22 cellular contexts compared by ENCODE assay signal in genomic region chr6:74549746-74550145, GRCh38.
DNase-seq lines count a peak whose midpoint lies in the region; FAIRE-seq and TF ChIP-seq lines count a peak whose summit lies in the region.
"Had no signal": no experiment of that assay in that cellular context is flagged by ENCODE, and none has a peak within 500 bp of the region (broad histone marks: within the 10 kb centered on the region; RNA-seq: fewer than 3 reads in every experiment).

No MANE protein-coding gene starts in this region.

- no peak overlapping the region for H4K5ac ChIP-seq in H1 (ENCODE audit: insufficient read length, low read depth, low read length)

- H3K27me3 Mint-ChIP-seq in neural progenitor cell (ENCODE audit: insufficient read depth, low read depth): peaks cover 1% of the 10 kb centered on the region

- no peak for TF ChIP-seq EP300 in H1 (IDR thresholded peaks at IDR 0.05; ENCODE audit: borderline replicate concordance in 1 of 2, low read depth in 2 of 2, low read length in 2 of 2)

- H2BK15ac ChIP-seq in H1 (ENCODE audit: low read length): no peak overlapping the region

- no peak overlapping the region for H3K56ac ChIP-seq in H1 (replicated peaks; ENCODE audit: insufficient read length, low read depth, low read length)

- 0 out of 2 replicates have a peak overlapping the region, but pooled peaks have one; percentile 28 for H2AFZ ChIP-seq in H1 (ENCODE audit: low read length)
- no peak overlapping the region for H2AFZ ChIP-seq in neural progenitor cell (replicated peaks)
- H2AFZ ChIP-seq: PC-9 had no signal

- no peaks in the 10 kb centered on the region for H3K79me1 ChIP-seq in H1 (ENCODE audit: low read depth, low read length)

- TF ChIP-seq CTCF in H1 (IDR thresholded peaks at IDR 0.05; ENCODE audit: control extremely low read depth in 1 of 3, insufficient read depth in 1 of 3, low read depth in 1 of 3, low read length in 3 of 3): peak; percentile 17 to 56 (median 28); a peak in 3 of 4 replicates
- TF ChIP-seq CTCF in neural progenitor cell (IDR thresholded peaks at IDR 0.05): peak; percentile 19

- H3K4me3 ChIP-seq in H1 (ENCODE audit: extremely low read depth in 1 of 4, insufficient read depth in 2 of 4, low read depth in 3 of 4, low read length in 4 of 4) (no peak overlapping the region), neural progenitor cell (no peak overlapping the region)
- H3K4me3 ChIP-seq: HAP-1, K562, PC-9 had no signal

- H3K27ac Mint-ChIP-seq in neural progenitor cell: no peak overlapping the region

- no peaks in the 10 kb centered on the region for H3K79me2 ChIP-seq in H1 (ENCODE audit: control insufficient read depth in 1 of 2, insufficient read depth in 2 of 2, low read length in 2 of 2)
- H3K79me2 ChIP-seq in neural progenitor cell (ENCODE audit: low read depth): no peaks in the 10 kb centered on the region

- no peak overlapping the region for H2BK20ac ChIP-seq in H1 (ENCODE audit: low read length)

- no peak overlapping the region for H3K4me3 Mint-ChIP-seq in neural progenitor cell

- H3K9ac ChIP-seq in H1 (replicated peaks in 1 of 4; ENCODE audit: extremely low read depth in 1 of 4, low read depth in 3 of 4, low read length in 3 of 4) (no peak overlapping the region), neural progenitor cell (no peak overlapping the region)

- no peaks in the 10 kb centered on the region for H3K36me3 ChIP-seq in H1 (ENCODE audit: control insufficient read depth in 2 of 4, insufficient read depth in 4 of 4, low read length in 3 of 4)
- H3K36me3 ChIP-seq in neural progenitor cell: no peaks in the 10 kb centered on the region
- H3K36me3 ChIP-seq: HAP-1 had no signal

- no peak overlapping the region for H2BK12ac ChIP-seq in H1 (ENCODE audit: low read depth, low read length)

- TF ChIP-seq POLR2A in H1 (IDR thresholded peaks at IDR 0.05; ENCODE audit: control extremely low read depth in 1 of 2, low read depth in 2 of 2, low read length in 2 of 2): no peak

- peak; percentile 42 to 48 for TF ChIP-seq RAD21 in H1 (IDR thresholded peaks at IDR 0.05 in 1 of 2, conservative IDR thresholded peaks at IDR 0.05 in 1 of 2; ENCODE audit: low read depth in 2 of 2, low read length in 2 of 2)

- H3K27me3 ChIP-seq in H1 (replicated peaks in 1 of 4; ENCODE audit: control insufficient read depth in 3 of 4, extremely low read depth in 1 of 4, insufficient read depth in 3 of 4, low read length in 3 of 4) (no peaks in the 10 kb centered on the region), neural progenitor cell (no peaks in the 10 kb centered on the region)

- H3K36me3 Mint-ChIP-seq in neural progenitor cell: no peaks in the 10 kb centered on the region

- H3K18ac ChIP-seq in H1 (ENCODE audit: extremely low read depth, low read length): no peak overlapping the region

- H4K91ac ChIP-seq in H1 (replicated peaks; ENCODE audit: insufficient read length, low read length): no peak overlapping the region

- 98% methylated on average over 3 of the region's 3 CpGs; no CpG with 5 or more reads in 1 of the 2 experiments for WGBS in H1 (ENCODE audit: extremely low coverage in 1 of 2, insufficient coverage in 1 of 2, insufficient read length in 1 of 2, insufficient replicate concordance in 2 of 2, low coverage in 1 of 2, low lambda C conversion rate in 2 of 2, missing lambda C conversion rate in 1 of 2), 2 experiments

- CTCF ChIA-PET in HEK293T (lab: Yijun Ruan, JAX): no interaction called here
- CTCF ChIA-PET in H1 (lab: Charles Lee; ENCODE audit: partially characterized antibody): interaction anchor here (1.3 to 1.7 kb wide), 2 partner anchors 9 to 26 kb away, joined by 3 to 12 read pairs; no protein-coding TSS in a partner anchor

- H3K27ac ChIP-seq in H1 (ENCODE audit: low read depth, low read length): no peak overlapping the region
- no peak overlapping the region for H3K27ac ChIP-seq in neural progenitor cell
- H3K27ac ChIP-seq: PC-9, RWPE1 had no signal

- H2BK5ac ChIP-seq in H1 (ENCODE audit: low read depth, low read length): no peak overlapping the region

- H3K23ac ChIP-seq in H1 (ENCODE audit: insufficient read length): no peak overlapping the region

- peaks cover 2% of the 10 kb centered on the region for H3K9me3 Mint-ChIP-seq in neural progenitor cell

- H4K20me1 ChIP-seq in H1 (replicated peaks in 1 of 2; ENCODE audit: control insufficient read depth in 1 of 2, insufficient read depth in 2 of 2, low read length in 2 of 2) (no peaks in the 10 kb centered on the region), neural progenitor cell (ENCODE audit: low read depth) (no peaks in the 10 kb centered on the region)

- DNase-seq in NCI-H82 (lab: John Stamatoyannopoulos, UW) (peak; percentile 2), NCI-H82 treated with DMSO at 0.1 percent for 48 hours (lab: John Stamatoyannopoulos, UW; ENCODE audit: unreplicated experiment) (no peak), HEK293T (ENCODE audit: extremely low spot score) (peak; percentile 5), H1 (ENCODE audit: low read depth in 1 of 2, low spot score in 2 of 2) (no peak), neural progenitor cell (ENCODE audit: low spot score) (no peak), COLO829 (ENCODE audit: low spot score) (no peak), glomerular visceral epithelial cell (ENCODE audit: extremely low spot score) (no peak)
- DNase-seq in activated CD4-positive, alpha-beta T cell treated with anti-CD3 and anti-CD28 coated beads for 4 hours: no peak
- DNase-seq: 8988T, COR-L47, NCI-H1694 treated with DMSO at 0.1 percent for 48 hours, NCI-H2107, NCI-H2227 treated with DMSO at 0.1 percent for 48 hours, NCI-H524, PC-9, SIG-M5 had no signal

- H3F3A ChIP-seq in neural progenitor cell (ENCODE audit: low read depth): no peaks in the 10 kb centered on the region

- H3K4ac ChIP-seq in H1 (replicated peaks; ENCODE audit: insufficient read length, low read depth, low read length): no peak overlapping the region

- no peaks in the 10 kb centered on the region for H3K4me1 ChIP-seq in H1 (replicated peaks in 1 of 4; ENCODE audit: control insufficient read depth in 3 of 4, insufficient read depth in 4 of 4, low read length in 3 of 4)
- no peaks in the 10 kb centered on the region for H3K4me1 ChIP-seq in neural progenitor cell
- H3K4me1 ChIP-seq: HAP-1 had no signal

- POLR2A ChIA-PET in HEK293T (lab: Yijun Ruan, JAX): no interaction called here
- POLR2A ChIA-PET in H1 (lab: Charles Lee; ENCODE audit: partially characterized antibody): no interaction called here

- no peak overlapping the region for H2AK5ac ChIP-seq in H1 (ENCODE audit: low read depth, low read length)

- H3K14ac ChIP-seq in H1 (ENCODE audit: insufficient read length): no peak overlapping the region

- H3K4me1 Mint-ChIP-seq in neural progenitor cell: no peaks in the 10 kb centered on the region

- H3K4me2 ChIP-seq in H1 (ENCODE audit: insufficient read depth in 1 of 2, low read depth in 2 of 2, low read length in 2 of 2) (no peak overlapping the region), neural progenitor cell (no peak overlapping the region)
- H3K4me2 ChIP-seq: PC-9 had no signal

- H4K8ac ChIP-seq in H1 (ENCODE audit: extremely low read depth, insufficient read depth, low read length): no peak overlapping the region

- H2BK120ac ChIP-seq in H1 (replicated peaks; ENCODE audit: low read depth, low read length): no peak overlapping the region

- FAIRE-seq in H1 (lab: Jason Lieb, UNC): no peak
- FAIRE-seq: GM12892, GM18507, HTR-8/SVneo, K562 had no signal

- no peaks in the 10 kb centered on the region for H3K23me2 ChIP-seq in H1 (ENCODE audit: low read depth, low read length)

- H3K9me3 ChIP-seq in H1 (ENCODE audit: insufficient read depth in 2 of 2, low read depth in 1 of 2, low read length in 1 of 2): peaks cover 1 to 2% of the 10 kb centered on the region in 2 experiments; a peak in 2 of 4 replicates
- H3K9me3 ChIP-seq in neural progenitor cell (ENCODE audit: low read depth): no peaks in the 10 kb centered on the region
- H3K9me3 ChIP-seq: HAP-1 had no signal

TF ChIP-seq in HEK293T, 16 proteins besides CTCF, POLR2A, EP300 and RAD21:
- TF ChIP-seq ARNT (IDR thresholded peaks at IDR 0.05) (no peak), SP1 (IDR thresholded peaks at IDR 0.05) (no peak), FOXA1 (IDR thresholded peaks at IDR 0.05) (no peak), ELF4 (IDR thresholded peaks at IDR 0.05) (no peak), LEF1 (IDR thresholded peaks at IDR 0.05; ENCODE audit: borderline replicate concordance) (no peak), CTBP1 (IDR thresholded peaks at IDR 0.05; ENCODE audit: borderline replicate concordance) (no peak)

TF ChIP-seq in H1, 55 proteins besides CTCF, POLR2A, EP300 and RAD21:
- TF ChIP-seq SP2 (IDR thresholded peaks at IDR 0.05; ENCODE audit: low read length) (no peak), BRCA1 (IDR thresholded peaks at IDR 0.05; ENCODE audit: low read depth, low read length) (no peak), JUND (IDR thresholded peaks at IDR 0.05; ENCODE audit: low read length) (no peak), ZNF274 (IDR thresholded peaks at IDR 0.05; ENCODE audit: borderline replicate concordance, extremely low read depth, low read length) (no peak), RNF2 (IDR thresholded peaks at IDR 0.05; ENCODE audit: borderline replicate concordance, low read depth, low read length, missing control alignments, poor library complexity, severe bottlenecking) (no peak), SIN3A (conservative IDR thresholded peaks at IDR 0.05 in 1 of 2, IDR thresholded peaks at IDR 0.05 in 1 of 2; ENCODE audit: low read depth in 1 of 2, low read length in 2 of 2) (no peak)
- TF ChIP-seq, protein P1, sequence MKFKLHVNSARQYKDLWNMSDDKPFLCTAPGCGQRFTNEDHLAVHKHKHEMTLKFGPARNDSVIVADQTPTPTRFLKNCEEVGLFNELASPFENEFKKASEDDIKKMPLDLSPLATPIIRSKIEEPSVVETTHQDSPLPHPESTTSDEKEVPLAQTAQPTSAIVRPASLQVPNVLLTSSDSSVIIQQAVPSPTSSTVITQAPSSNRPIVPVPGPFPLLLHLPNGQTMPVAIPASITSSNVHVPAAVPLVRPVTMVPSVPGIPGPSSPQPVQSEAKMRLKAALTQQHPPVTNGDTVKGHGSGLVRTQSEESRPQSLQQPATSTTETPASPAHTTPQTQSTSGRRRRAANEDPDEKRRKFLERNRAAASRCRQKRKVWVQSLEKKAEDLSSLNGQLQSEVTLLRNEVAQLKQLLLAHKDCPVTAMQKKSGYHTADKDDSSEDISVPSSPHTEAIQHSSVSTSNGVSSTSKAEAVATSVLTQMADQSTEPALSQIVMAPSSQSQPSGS (IDR thresholded peaks at IDR 0.05; ENCODE audit: low read length): no peak

Comparison
In these comparisons a context has a peak if more than half of its experiments do, and no peak if none do; other contexts are left out.
1. DNase-seq: peak in NCI-H82 (single experiment) and HEK293T (single experiment); none in NCI-H82 treated with DMSO at 0.1 percent for 48 hours (single experiment), H1 (0 of 2), neural progenitor cell (single experiment), activated CD4-positive, alpha-beta T cell treated with anti-CD3 and anti-CD28 coated beads for 4 hours (0 of 2), COLO829 (single experiment) and glomerular visceral epithelial cell (single experiment).